7 cellular contexts compared by ENCODE assay signal in genomic region chr5:59020611-59021285, GRCh38.
DNase-seq lines count a peak whose midpoint lies in the region; ATAC-seq and TF ChIP-seq lines count a peak whose summit lies in the region.

No MANE protein-coding gene starts in this region.

- H4K20me1 ChIP-seq in IMR-90 (ENCODE audit: insufficient read depth, low read length) (peaks cover 11% of the 10 kb centered on the region), smooth muscle cell (ENCODE audit: low read depth) (peaks cover 67% of the 10 kb centered on the region)

- peaks cover 30 to 31% of the 10 kb centered on the region in 2 experiments for H3K79me1 ChIP-seq in IMR-90 (ENCODE audit: low read depth in 1 of 2, low read length in 2 of 2)

- H3K9ac ChIP-seq in IMR-90 (ENCODE audit: low read depth, low read length) (no peak overlapping the region), smooth muscle cell (ENCODE audit: low read depth) (peak overlapping the region; percentile 39)

- peaks cover 91% of the 10 kb centered on the region for H3K79me2 ChIP-seq in smooth muscle cell (ENCODE audit: low read depth)

- CTCF ChIA-PET in IMR-90 (lab: Yijun Ruan, JAX) = interaction anchor here (1.1 kb wide), 1 partner anchor 154 kb away, joined by 4 read pairs; no protein-coding TSS in a partner anchor

- H3K9me1 ChIP-seq in IMR-90 (ENCODE audit: insufficient read depth, low read length) = no peaks in the 10 kb centered on the region; the same call in 1 of the 2 replicates

- no peak overlapping the region for H2AK5ac ChIP-seq in IMR-90 (ENCODE audit: low read depth, low read length)

- peaks cover 18% of the 10 kb centered on the region for H3K36me3 ChIP-seq in IMR-90 (ENCODE audit: control insufficient read depth, insufficient read depth, low read length)
- H3K36me3 ChIP-seq in smooth muscle cell (ENCODE audit: low read depth) = no peaks in the 10 kb centered on the region
- no peaks in the 10 kb centered on the region for H3K36me3 ChIP-seq in testis (ENCODE audit: low read depth, missing control alignments)
- H3K36me3 ChIP-seq in brain microvascular endothelial cell (replicated peaks) = no peaks in the 10 kb centered on the region

- no peak overlapping the region for H3K23ac ChIP-seq in IMR-90 (ENCODE audit: low read depth, low read length)

- no peak overlapping the region for H3K14ac ChIP-seq in IMR-90 (replicated peaks; ENCODE audit: low read depth, low read length)

- no peak overlapping the region for H2BK5ac ChIP-seq in IMR-90 (ENCODE audit: low read depth, low read length, poor library complexity, severe bottlenecking)

- H3K9me3 ChIP-seq in IMR-90 (ENCODE audit: control insufficient read depth, insufficient read depth, low read length) = no peaks in the 10 kb centered on the region
- no peaks in the 10 kb centered on the region for H3K9me3 ChIP-seq in smooth muscle cell (replicated peaks; ENCODE audit: low read depth)
- H3K9me3 ChIP-seq in testis = no peaks in the 10 kb centered on the region

- H3K27ac Mint-ChIP-seq in T-helper 1 cell treated with Interleukin-12 subunit alpha and Interleukin-12 subunit beta and Interleukin-4 antibody, amounts not matched to agents 30 μg/mL and 1 μg/mL, for 36 hours = peak overlapping the region; percentile 86
- no peak overlapping the region for H3K27ac Mint-ChIP-seq in osteocyte (ENCODE audit: unreplicated experiment)

- H2BK20ac ChIP-seq in IMR-90 (ENCODE audit: low read depth, low read length) = no peak overlapping the region

- H3K4me3 Mint-ChIP-seq in T-helper 1 cell treated with Interleukin-12 subunit alpha and Interleukin-12 subunit beta and Interleukin-4 antibody, amounts not matched to agents 30 μg/mL and 1 μg/mL, for 36 hours = peak overlapping the region; percentile 55
- H3K4me3 Mint-ChIP-seq in osteocyte (ENCODE audit: unreplicated experiment) = no peak overlapping the region

- no peak overlapping the region for H3K4me3 ChIP-seq in IMR-90 (ENCODE audit: insufficient read depth, low read depth, low read length)
- no peak overlapping the region for H3K4me3 ChIP-seq in smooth muscle cell
- H3K4me3 ChIP-seq in testis = no peak overlapping the region
- H3K4me3 ChIP-seq in brain microvascular endothelial cell (ENCODE audit: low read depth, low read length) = no peak overlapping the region

- no peaks in the 10 kb centered on the region for H3K27me3 Mint-ChIP-seq in T-helper 1 cell treated with Interleukin-12 subunit alpha and Interleukin-12 subunit beta and Interleukin-4 antibody, amounts not matched to agents 30 μg/mL and 1 μg/mL, for 36 hours (ENCODE audit: low read depth)
- no peaks in the 10 kb centered on the region for H3K27me3 Mint-ChIP-seq in osteocyte (ENCODE audit: unreplicated experiment)

- ATAC-seq in IMR-90 (ENCODE audit: low read depth) (no peak), esophagus mucosa (peak; percentile 69)

- peaks cover 65% of the 10 kb centered on the region for H3K36me3 Mint-ChIP-seq in T-helper 1 cell treated with Interleukin-12 subunit alpha and Interleukin-12 subunit beta and Interleukin-4 antibody, amounts not matched to agents 30 μg/mL and 1 μg/mL, for 36 hours (ENCODE audit: low read depth)
- peaks cover 9% of the 10 kb centered on the region for H3K36me3 Mint-ChIP-seq in osteocyte (ENCODE audit: unreplicated experiment)

- no CpG with 5 or more reads among the region's 3 CpGs for WGBS in IMR-90 (ENCODE audit: extremely low coverage in 2 of 2, insufficient read length in 1 of 2), 2 experiments
- 52% methylated on average over 3 of the region's 3 CpGs for WGBS in smooth muscle cell (ENCODE audit: low lambda C conversion rate)
- WGBS in testis, 2 donors = 75 to 81% methylated on average over 3 of the region's 3 CpGs

- in situ Hi-C loops in IMR-90 (cut with MboI; ENCODE audit: low sequenced_read_pairs) (no loop called here), brain microvascular endothelial cell (cut with HindIII; ENCODE audit: low pct_ligation_motif_present, low sequenced_read_pairs) (no loop called here)

- H4K91ac ChIP-seq in IMR-90 (ENCODE audit: insufficient read depth, low read depth, low read length) = no peak overlapping the region

- no peak overlapping the region for H4K8ac ChIP-seq in IMR-90 (ENCODE audit: low read depth in 2 of 2, low read length in 2 of 2)

- BruUV-seq in IMR-90 (replicated peaks; lab: Mats Ljungman, UMichigan) = no TSS peak

- H3K4ac ChIP-seq in IMR-90 (ENCODE audit: low read depth, low read length) = no peak overlapping the region

- no peak for TF ChIP-seq RAD21 in IMR-90 (IDR thresholded peaks at IDR 0.05; ENCODE audit: low read length)

- TF ChIP-seq POLR2A in IMR-90 (IDR thresholded peaks at IDR 0.05; ENCODE audit: low read depth, low read length) (no peak), testis (IDR thresholded peaks at IDR 0.05) (no peak)

- no peak overlapping the region for H4K5ac ChIP-seq in IMR-90 (ENCODE audit: low read depth, low read length)

- peaks cover 46% of the 10 kb centered on the region for H3K4me1 Mint-ChIP-seq in T-helper 1 cell treated with Interleukin-12 subunit alpha and Interleukin-12 subunit beta and Interleukin-4 antibody, amounts not matched to agents 30 μg/mL and 1 μg/mL, for 36 hours (ENCODE audit: low read depth)
- peaks cover 23% of the 10 kb centered on the region for H3K4me1 Mint-ChIP-seq in osteocyte (ENCODE audit: unreplicated experiment)

- H2AFZ ChIP-seq in IMR-90 (replicated peaks; ENCODE audit: low read length, poor library complexity) (no peak overlapping the region), smooth muscle cell (ENCODE audit: low read depth) (no peak overlapping the region)

- H3K4me2 ChIP-seq in IMR-90 (ENCODE audit: low read depth, low read length) (no peak overlapping the region), smooth muscle cell (no peak overlapping the region)

- H3K4me1 ChIP-seq in IMR-90 (ENCODE audit: control insufficient read depth, insufficient read depth, low read length) (peaks cover 4% of the 10 kb centered on the region; the same call in 1 of the 2 replicates), smooth muscle cell (ENCODE audit: low read depth) (no peaks in the 10 kb centered on the region), testis (no peaks in the 10 kb centered on the region)

- TF ChIP-seq CTCF in IMR-90 (conservative IDR thresholded peaks at IDR 0.05; ENCODE audit: low read depth, low read length) = no peak
- TF ChIP-seq CTCF in smooth muscle cell (IDR thresholded peaks at IDR 0.05; ENCODE audit: borderline replicate concordance, insufficient read depth, poor library complexity, severe bottlenecking) = no peak
- TF ChIP-seq CTCF in testis (IDR thresholded peaks at IDR 0.05) = no peak
- no peak for TF ChIP-seq CTCF in osteocyte (IDR thresholded peaks at IDR 0.05)
- no peak for TF ChIP-seq CTCF in brain microvascular endothelial cell (IDR thresholded peaks at IDR 0.05; ENCODE audit: low read depth, low read length, missing control alignments)

- no peak overlapping the region for H2BK15ac ChIP-seq in IMR-90 (ENCODE audit: low read depth, low read length)

- H3K27me3 ChIP-seq in IMR-90 (ENCODE audit: control insufficient read depth, insufficient read depth, low read length) = no peaks in the 10 kb centered on the region
- no peaks in the 10 kb centered on the region for H3K27me3 ChIP-seq in smooth muscle cell (ENCODE audit: low read depth)
- no peaks in the 10 kb centered on the region for H3K27me3 ChIP-seq in testis
- H3K27me3 ChIP-seq in brain microvascular endothelial cell (replicated peaks) = no peaks in the 10 kb centered on the region

- no peak overlapping the region for H3K56ac ChIP-seq in IMR-90 (ENCODE audit: extremely low read depth, insufficient read depth, low read length)

- H3K9me3 Mint-ChIP-seq in T-helper 1 cell treated with Interleukin-12 subunit alpha and Interleukin-12 subunit beta and Interleukin-4 antibody, amounts not matched to agents 30 μg/mL and 1 μg/mL, for 36 hours = peaks cover 7% of the 10 kb centered on the region
- no peaks in the 10 kb centered on the region for H3K9me3 Mint-ChIP-seq in osteocyte (ENCODE audit: unreplicated experiment)

- no peak overlapping the region for H3K27ac ChIP-seq in IMR-90 (ENCODE audit: insufficient read depth, low read length)
- peak overlapping the region; percentile 84 for H3K27ac ChIP-seq in smooth muscle cell (ENCODE audit: low read depth)
- H3K27ac ChIP-seq in testis = no peak overlapping the region
- no peak overlapping the region for H3K27ac ChIP-seq in brain microvascular endothelial cell

- intact Hi-C loops in IMR-90 (cut with micrococcal nuclease) = no loop called here
- intact Hi-C loops in testis (cut with DNase I; ENCODE audit: low total_unique reads) = no loop called here

- peak; percentile 35 for DNase-seq in IMR-90
- DNase-seq in smooth muscle cell (lab: John Stamatoyannopoulos, UW; ENCODE audit: unreplicated experiment) = no peak
- DNase-seq in testis = no peak
- no peak for DNase-seq in osteocyte (ENCODE audit: extremely low spot score, unreplicated experiment)
- no peak for DNase-seq in brain microvascular endothelial cell

- POLR2A ChIA-PET in IMR-90 (lab: Charles Lee; ENCODE audit: unreplicated experiment) = no interaction called here

- dilution Hi-C loops in IMR-90 (cut with HindIII; ENCODE audit: low sequenced_read_pairs, unreplicated experiment) = no loop called here

- peaks cover 6% of the 10 kb centered on the region for H3F3A ChIP-seq in smooth muscle cell (ENCODE audit: low read depth)

- no peak overlapping the region for H2AK9ac ChIP-seq in IMR-90 (replicated peaks; ENCODE audit: low read depth, low read length, poor library complexity)

- no peak overlapping the region for H3K18ac ChIP-seq in IMR-90 (ENCODE audit: low read depth, low read length)

- no peak overlapping the region for H2BK120ac ChIP-seq in IMR-90 (ENCODE audit: low read depth, low read length)

TF ChIP-seq in IMR-90, 13 proteins besides CTCF, POLR2A, EP300 and RAD21:
- TF ChIP-seq CEBPB (IDR thresholded peaks at IDR 0.05; ENCODE audit: low read depth, low read length) = no peak
- no peak for TF ChIP-seq FOS (IDR thresholded peaks at IDR 0.05; ENCODE audit: low read depth, low read length)
